In genomic region chr2:120109186-120110061, GRCh38 we compare ENCODE assay signal across 1 cellular context.
TF ChIP-seq lines count a peak whose summit lies in the region.

No MANE protein-coding gene starts in this region.

TF ChIP-seq in WTC11, 78 proteins besides CTCF, POLR2A, EP300 and RAD21 (continued from another document):
- TF ChIP-seq AR (CRISPR knock-in tag; IDR thresholded peaks at IDR 0.05) (no peak), ELF4 (CRISPR knock-in tag; IDR thresholded peaks at IDR 0.05; ENCODE audit: low read depth) (no peak), ZNF219 (CRISPR knock-in tag; IDR thresholded peaks at IDR 0.05; ENCODE audit: borderline replicate concordance) (no peak), ZNF425 (CRISPR knock-in tag; conservative IDR thresholded peaks at IDR 0.05) (no peak), E2F1 (CRISPR knock-in tag; IDR thresholded peaks at IDR 0.05) (no peak), ZBTB43 (CRISPR knock-in tag; IDR thresholded peaks at IDR 0.05) (no peak)
- TF ChIP-seq, protein P1, sequence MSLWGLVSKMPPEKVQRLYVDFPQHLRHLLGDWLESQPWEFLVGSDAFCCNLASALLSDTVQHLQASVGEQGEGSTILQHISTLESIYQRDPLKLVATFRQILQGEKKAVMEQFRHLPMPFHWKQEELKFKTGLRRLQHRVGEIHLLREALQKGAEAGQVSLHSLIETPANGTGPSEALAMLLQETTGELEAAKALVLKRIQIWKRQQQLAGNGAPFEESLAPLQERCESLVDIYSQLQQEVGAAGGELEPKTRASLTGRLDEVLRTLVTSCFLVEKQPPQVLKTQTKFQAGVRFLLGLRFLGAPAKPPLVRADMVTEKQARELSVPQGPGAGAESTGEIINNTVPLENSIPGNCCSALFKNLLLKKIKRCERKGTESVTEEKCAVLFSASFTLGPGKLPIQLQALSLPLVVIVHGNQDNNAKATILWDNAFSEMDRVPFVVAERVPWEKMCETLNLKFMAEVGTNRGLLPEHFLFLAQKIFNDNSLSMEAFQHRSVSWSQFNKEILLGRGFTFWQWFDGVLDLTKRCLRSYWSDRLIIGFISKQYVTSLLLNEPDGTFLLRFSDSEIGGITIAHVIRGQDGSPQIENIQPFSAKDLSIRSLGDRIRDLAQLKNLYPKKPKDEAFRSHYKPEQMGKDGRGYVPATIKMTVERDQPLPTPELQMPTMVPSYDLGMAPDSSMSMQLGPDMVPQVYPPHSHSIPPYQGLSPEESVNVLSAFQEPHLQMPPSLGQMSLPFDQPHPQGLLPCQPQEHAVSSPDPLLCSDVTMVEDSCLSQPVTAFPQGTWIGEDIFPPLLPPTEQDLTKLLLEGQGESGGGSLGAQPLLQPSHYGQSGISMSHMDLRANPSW (CRISPR knock-in tag; conservative IDR thresholded peaks at IDR 0.05; ENCODE audit: low read depth): no peak
- TF ChIP-seq, protein P2, sequence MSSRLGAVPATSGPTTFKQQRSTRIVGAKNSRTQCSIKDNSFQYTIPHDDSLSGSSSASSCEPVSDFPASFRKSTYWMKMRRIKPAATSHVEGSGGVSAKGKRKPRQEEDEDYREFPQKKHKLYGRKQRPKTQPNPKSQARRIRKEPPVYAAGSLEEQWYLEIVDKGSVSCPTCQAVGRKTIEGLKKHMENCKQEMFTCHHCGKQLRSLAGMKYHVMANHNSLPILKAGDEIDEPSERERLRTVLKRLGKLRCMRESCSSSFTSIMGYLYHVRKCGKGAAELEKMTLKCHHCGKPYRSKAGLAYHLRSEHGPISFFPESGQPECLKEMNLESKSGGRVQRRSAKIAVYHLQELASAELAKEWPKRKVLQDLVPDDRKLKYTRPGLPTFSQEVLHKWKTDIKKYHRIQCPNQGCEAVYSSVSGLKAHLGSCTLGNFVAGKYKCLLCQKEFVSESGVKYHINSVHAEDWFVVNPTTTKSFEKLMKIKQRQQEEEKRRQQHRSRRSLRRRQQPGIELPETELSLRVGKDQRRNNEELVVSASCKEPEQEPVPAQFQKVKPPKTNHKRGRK (CRISPR knock-in tag; IDR thresholded peaks at IDR 0.05; ENCODE audit: borderline replicate concordance): no peak
